1 cellular context compared by ENCODE assay signal in the genomic region with DNA sequence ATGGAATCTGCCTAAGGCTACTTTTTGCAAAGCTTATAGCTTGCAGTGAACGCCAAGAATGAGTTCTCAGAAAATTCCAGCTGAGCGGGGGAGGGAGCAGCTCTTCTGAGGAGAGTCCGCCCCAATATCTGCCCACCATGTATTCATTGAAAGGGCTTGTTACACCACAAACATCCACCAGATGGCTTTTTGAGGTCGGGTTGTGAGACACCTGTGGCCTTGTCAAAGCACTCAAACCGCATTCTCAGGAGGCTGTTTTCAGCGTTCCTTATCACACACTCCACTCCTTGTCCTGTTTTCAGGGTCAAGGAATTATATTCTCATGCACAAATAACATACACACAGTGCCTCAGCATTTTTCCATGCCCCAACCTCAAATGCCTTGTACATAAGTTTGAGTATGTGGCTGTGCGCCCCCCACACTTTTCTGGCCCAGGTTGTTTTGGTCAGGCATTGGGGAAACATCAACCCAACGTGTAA.
TF ChIP-seq lines count a peak whose summit lies in the region.

No MANE protein-coding gene starts in this region.

TF ChIP-seq in endothelial cell of umbilical vein, 7 proteins besides CTCF, POLR2A, EP300 and RAD21:
- TF ChIP-seq EZH2 (IDR thresholded peaks at IDR 0.05; ENCODE audit: borderline replicate concordance, low read depth, low read length, severe bottlenecking), result no peak
